9 cellular contexts compared by ENCODE assay signal in the genomic region with DNA sequence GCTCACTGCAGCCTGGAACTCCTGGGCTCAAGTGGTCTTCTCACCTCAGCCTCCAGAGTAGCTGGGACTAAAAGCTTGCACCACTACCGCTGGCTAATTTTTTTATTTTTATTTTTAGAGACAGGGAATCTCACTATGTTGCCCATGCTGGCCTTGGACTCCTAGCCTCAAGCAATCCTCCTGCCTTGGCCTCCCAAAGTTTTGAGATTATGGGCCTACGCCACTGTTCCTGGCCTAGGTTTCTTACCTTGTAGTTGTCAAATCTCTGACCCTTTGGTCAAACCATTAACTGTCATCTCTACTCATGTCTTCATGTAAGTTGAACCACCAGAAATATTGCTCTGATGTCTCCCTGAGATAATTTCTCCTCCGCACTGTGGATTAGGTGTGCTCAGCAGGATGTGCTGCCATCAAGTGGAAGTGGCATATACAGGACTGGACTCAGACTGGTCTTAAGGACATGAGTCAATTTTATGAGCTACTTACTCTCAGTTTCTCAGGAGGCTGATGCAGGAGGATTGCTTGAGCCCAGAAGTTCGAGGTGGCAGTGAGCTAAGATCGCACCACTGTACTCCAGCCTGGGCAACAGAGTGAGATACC. TPM values are rescaled to one million over a fixed set of nuclear protein-coding genes. Genes with fewer than 3 reads are reported as not detected.
DNase-seq lines count a peak whose midpoint lies in the region; ATAC-seq and TF ChIP-seq lines count a peak whose summit lies in the region.
"Had no signal": no experiment of that assay in that cellular context is flagged by ENCODE, and none has a peak within 500 bp of the region (broad histone marks: within the 10 kb centered on the region; RNA-seq: fewer than 3 reads in every experiment).

No MANE protein-coding gene starts in this region.

- no peak for TF ChIP-seq EP300 in ovary (IDR thresholded peaks at IDR 0.05)

- WGBS in ovary, 3 donors = 94 to 100% (median 96%) methylated on average over 5 of the region's 5 CpGs

- intact Hi-C loops in ovary (cut with DNase I) = no loop called here

- TF ChIP-seq CTCF in choroid plexus epithelial cell (conservative IDR thresholded peaks at IDR 0.05; ENCODE audit: low read depth, low read length) = peak; percentile 31
- no peak for TF ChIP-seq CTCF in ovary (IDR thresholded peaks at IDR 0.05)

- no peak overlapping the region for H3K4me3 ChIP-seq in choroid plexus epithelial cell (ENCODE audit: low read depth, low read length)
- no peak overlapping the region for H3K4me3 ChIP-seq in ovary

- H3K36me3 ChIP-seq in ovary = no peaks in the 10 kb centered on the region

- DNase-seq in NCI-H748 (lab: John Stamatoyannopoulos, UW; ENCODE audit: unreplicated experiment) = peak; percentile 14
- DNase-seq in NCI-H748 treated with DMSO at 0.1 percent for 48 hours (lab: John Stamatoyannopoulos, UW) = no peak
- peak; percentile 4 for DNase-seq in NCI-H446 treated with DMSO at 0.1 percent for 48 hours (lab: John Stamatoyannopoulos, UW)
- peak; percentile 30 for DNase-seq in choroid plexus epithelial cell (ENCODE audit: low read depth)
- DNase-seq in renal cortical epithelial cell (ENCODE audit: low read depth) = peak; percentile 37
- no peak for DNase-seq in activated gamma-delta T cell treated with Interleukin-2 at 50 U/mL for 16 hours
- no peak for DNase-seq in ovary
- DNase-seq: caudate nucleus had no signal

- H3K9me3 ChIP-seq in ovary = no peaks in the 10 kb centered on the region

- no peaks in the 10 kb centered on the region for H3K4me1 ChIP-seq in ovary (ENCODE audit: insufficient read depth)

- H3K27me3 ChIP-seq in ovary = no peaks in the 10 kb centered on the region

- ATAC-seq in GM21381 (IDR thresholded peaks at IDR 0.05; ENCODE audit: unreplicated experiment) = no peak

- TF ChIP-seq POLR2A in ovary (IDR thresholded peaks at IDR 0.05) = no peak

- H3K27ac ChIP-seq in ovary = no peak overlapping the region

RNA-seq across cellular contexts. Expression of a gene that starts 28.5 kb away (rescaled TPM):
- total RNA-seq in renal cortical epithelial cell (22.9 and 27.6 TPM in 2 replicates), ovary (10 to 100 TPM; 13.4 to 28.0 (median 22.4) TPM)
- 10 to 100 TPM; 17.2 to 18.2 TPM for polyA plus RNA-seq in ovary

RNA-seq across cellular contexts. Expression of a gene that starts 37.7 kb away (rescaled TPM):
- total RNA-seq in renal cortical epithelial cell (1.9 and 2.4 TPM in 2 replicates), ovary (1 to 10 TPM in 4 of 7 donors, under 1 TPM in 2, not detected in 1; 0.24 to 2.6 (median 1.1) TPM)
- polyA plus RNA-seq in ovary = under 1 TPM; 0.68 to 0.92 TPM

RNA-seq across cellular contexts. Expression of a gene that starts 37.8 kb away (rescaled TPM):
- total RNA-seq in renal cortical epithelial cell (42.5 and 66.1 TPM in 2 replicates), ovary (10 to 100 TPM; 33.3 to 47.6 (median 38.5) TPM)
- 10 to 100 TPM; 11.0 to 16.2 TPM for polyA plus RNA-seq in ovary

Comparison
In these comparisons a context has a peak if more than half of its experiments do, and no peak if none do; other contexts are left out.
1. DNase-seq: peak in NCI-H748 (single experiment), NCI-H446 treated with DMSO at 0.1 percent for 48 hours (single experiment), choroid plexus epithelial cell (single experiment) and renal cortical epithelial cell (single experiment); none in NCI-H748 treated with DMSO at 0.1 percent for 48 hours (single experiment), activated gamma-delta T cell treated with Interleukin-2 at 50 U/mL for 16 hours (single experiment) and ovary (0 of 5).